In the genomic region with DNA sequence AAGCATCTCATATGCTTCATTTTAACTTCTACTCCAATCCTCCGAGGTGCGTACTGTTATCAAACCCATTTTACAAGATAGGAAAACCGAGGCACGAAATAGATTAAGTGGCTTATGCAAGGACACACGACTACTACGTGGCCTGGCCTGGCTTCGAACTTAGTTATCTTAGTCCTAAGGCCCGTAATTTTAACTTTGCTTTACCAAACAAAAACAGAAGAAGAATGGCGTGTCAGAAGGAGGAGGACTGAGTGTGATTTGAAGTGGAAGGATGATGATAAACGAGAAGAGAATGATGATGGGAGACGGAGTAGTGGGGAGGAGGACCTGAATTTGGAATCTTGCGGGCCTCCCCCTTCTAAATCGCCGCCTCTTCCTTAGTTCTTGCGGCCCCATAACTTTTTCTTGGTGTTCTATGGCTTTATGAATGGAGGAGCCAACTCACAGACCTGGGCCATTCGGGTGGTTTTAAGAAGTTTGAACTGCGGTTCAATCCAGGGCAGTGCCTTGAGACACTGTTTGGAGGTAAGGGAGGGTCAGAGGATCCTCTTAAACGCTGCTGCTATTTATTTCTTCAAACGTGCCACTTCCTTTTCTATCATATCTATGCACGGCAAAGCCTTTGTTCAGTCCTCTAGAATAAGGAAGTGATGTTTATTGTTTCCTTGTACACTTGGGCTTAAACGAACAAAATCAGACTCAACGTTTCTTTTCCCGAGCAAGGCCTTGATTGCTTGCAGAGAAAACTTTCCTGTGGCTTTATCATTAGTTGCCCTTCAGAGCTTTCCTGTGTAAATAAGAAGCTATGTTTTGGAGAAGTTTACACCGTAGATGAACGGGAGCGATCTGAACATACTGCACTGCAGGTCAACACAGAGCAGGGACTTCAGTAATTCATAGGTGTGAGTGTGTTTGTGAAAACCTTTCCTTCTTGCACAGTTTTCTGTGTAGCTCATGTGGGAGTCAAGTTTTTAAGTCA, we compare ENCODE assay signal across 8 cellular contexts. TPM values are rescaled to one million over a fixed set of nuclear protein-coding genes. Genes with fewer than 3 reads are reported as not detected.
DNase-seq lines count a peak whose midpoint lies in the region; ATAC-seq, FAIRE-seq and TF ChIP-seq lines count a peak whose summit lies in the region.

No MANE protein-coding gene starts in this region.

- FAIRE-seq in urothelium cell line (lab: Jason Lieb, UNC): no peak

- peak; percentile 14 for ATAC-seq in GM21390 (IDR thresholded peaks at IDR 0.05; ENCODE audit: unreplicated experiment)
- ATAC-seq in GM18870 (IDR thresholded peaks at IDR 0.05; ENCODE audit: unreplicated experiment): no peak

- no peaks in the 10 kb centered on the region for H3K9me3 ChIP-seq in colonic mucosa
- H3K9me3 ChIP-seq in muscle layer of colon (ENCODE audit: low read length): no peaks in the 10 kb centered on the region

- intact Hi-C loops in colonic mucosa (cut with DNase I): no loop called here

- H3K36me3 ChIP-seq in colonic mucosa (no peaks in the 10 kb centered on the region), muscle layer of colon (ENCODE audit: insufficient read depth, low read length) (no peaks in the 10 kb centered on the region)

- H3K27ac ChIP-seq in colonic mucosa (peak overlapping the region; percentile 99), muscle layer of colon (ENCODE audit: low read depth, low read length) (peak overlapping the region; percentile 100)

- H3K9ac ChIP-seq in colonic mucosa (ENCODE audit: low read depth in 2 of 2, low read length in 2 of 2) (peak overlapping the region; percentile 75 to 93), muscle layer of colon (ENCODE audit: low read length) (peak overlapping the region; percentile 96)

- H3K27me3 ChIP-seq in colonic mucosa: no peaks in the 10 kb centered on the region
- H3K27me3 ChIP-seq in muscle layer of colon (ENCODE audit: control insufficient read depth in 1 of 2, insufficient read depth in 2 of 2, low read length in 2 of 2): no peaks in the 10 kb centered on the region

- DNase-seq in AG04449 (ENCODE audit: low read depth, low spot score): no peak
- DNase-seq in RPMI8226: peak; percentile 35
- peak; percentile 34 for DNase-seq in colonic mucosa
- DNase-seq in urothelium cell line (ENCODE audit: low spot score): no peak
- no peak for DNase-seq in stimulated activated CD4-positive, alpha-beta T cell treated with anti-CD3 and anti-CD28 coated beads, Interleukin-12 subunit alpha, Interleukin-12 subunit beta, amount 100 ng/mL, for 4 hours

- POLR2A ChIA-PET in AG04449 (lab: Yijun Ruan, JAX): interaction anchor here (2.2 kb wide), 1 partner anchor 106 kb away, joined by 6 read pairs; no protein-coding TSS in a partner anchor

- TF ChIP-seq CTCF in AG04449 (IDR thresholded peaks at IDR 0.05; ENCODE audit: insufficient read depth, low read length, missing control alignments) (no peak), colonic mucosa (IDR thresholded peaks at IDR 0.05) (no peak)

- peak overlapping the region; percentile 86 for H3K4me3 ChIP-seq in AG04449 (ENCODE audit: low read depth, low read length)
- peak overlapping the region; percentile 78 for H3K4me3 ChIP-seq in colonic mucosa
- H3K4me3 ChIP-seq in muscle layer of colon (ENCODE audit: low read depth in 1 of 2, low read length in 2 of 2): peak overlapping the region; percentile 74 to 91

- H3K4me1 ChIP-seq in colonic mucosa (peaks cover 12% of the 10 kb centered on the region), muscle layer of colon (ENCODE audit: insufficient read depth, low read length) (peaks cover 26% of the 10 kb centered on the region)

- CTCF ChIA-PET in AG04449 (lab: Yijun Ruan, JAX): interaction anchor here (0.6 to 1.6 kb wide), 4 partner anchors 9 to 211 kb away, joined by 3 to 4 read pairs (median 3); no protein-coding TSS in a partner anchor

RNA-seq across cellular contexts. Expression of gene CNOT8, which starts 0.8 kb away (rescaled TPM):
- total RNA-seq in colonic mucosa: 10 to 100 TPM; 64.0 to 84.0 TPM

RNA-seq across cellular contexts. Expression of gene FAXDC2, which starts 8.9 kb away (rescaled TPM):
- total RNA-seq in colonic mucosa: 10 to 100 TPM in 1 of 2 donors, 1 to 10 TPM in 1; 7.0 to 20.8 TPM

Comparison
In these comparisons a context has a peak if more than half of its experiments do, and no peak if none do; other contexts are left out.
1. DNase-seq: peak in RPMI8226 (single experiment) and colonic mucosa (single experiment); none in AG04449 (single experiment), urothelium cell line (single experiment) and stimulated activated CD4-positive, alpha-beta T cell treated with anti-CD3 and anti-CD28 coated beads, Interleukin-12 subunit alpha, Interleukin-12 subunit beta, amount 100 ng/mL, for 4 hours (single experiment).
2. Peak in every context shown above with its lines, with median percentiles within 50 percentile points of each other: H3K4me3 ChIP-seq.